1 cellular context compared by ENCODE assay signal in the genomic region with DNA sequence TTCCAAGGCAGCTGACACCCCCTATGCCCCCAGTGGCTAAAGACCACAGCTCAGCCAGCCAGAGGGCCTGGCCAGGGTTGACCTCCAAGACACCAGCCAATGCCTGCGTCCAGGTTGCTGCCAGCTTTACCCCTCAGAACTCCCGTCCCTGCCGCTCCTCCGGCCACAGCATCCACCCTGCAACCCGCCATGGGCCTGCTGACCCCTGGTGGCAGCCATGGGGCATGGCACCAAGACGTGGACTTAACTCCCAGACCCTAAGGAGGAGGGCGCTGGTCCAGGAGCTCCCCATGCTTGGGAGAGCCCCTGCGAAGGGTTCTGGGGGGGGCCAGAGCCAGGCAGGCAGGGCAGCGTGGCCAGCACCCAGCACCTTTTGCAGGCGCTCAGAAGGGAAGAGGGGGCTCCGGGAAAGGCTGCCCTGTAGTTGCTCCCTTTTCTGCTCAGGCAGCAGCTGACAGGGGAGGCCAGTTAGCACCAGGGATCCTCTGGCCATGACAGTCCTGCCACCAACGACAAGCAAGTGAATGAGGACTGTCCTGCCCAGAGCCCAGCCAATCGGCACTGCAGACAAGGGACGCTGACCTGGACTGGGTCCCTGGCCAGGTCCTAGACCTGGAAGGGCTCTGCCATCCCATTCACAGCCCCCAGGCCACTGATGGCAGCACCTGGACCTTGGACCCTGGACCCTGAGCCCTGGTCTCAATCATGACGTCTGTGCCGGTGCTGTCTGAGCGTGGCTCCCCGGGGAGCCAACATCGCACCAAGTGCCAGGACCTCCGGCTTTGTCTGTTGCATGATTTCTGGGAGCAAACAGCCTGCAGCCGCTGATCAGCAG.
TF ChIP-seq lines count a peak whose summit lies in the region.

No MANE protein-coding gene starts in this region.

TF ChIP-seq in SK-N-SH, 30 proteins besides CTCF, POLR2A, EP300 and RAD21 (continued from another document):
- TF ChIP-seq, protein P1, sequence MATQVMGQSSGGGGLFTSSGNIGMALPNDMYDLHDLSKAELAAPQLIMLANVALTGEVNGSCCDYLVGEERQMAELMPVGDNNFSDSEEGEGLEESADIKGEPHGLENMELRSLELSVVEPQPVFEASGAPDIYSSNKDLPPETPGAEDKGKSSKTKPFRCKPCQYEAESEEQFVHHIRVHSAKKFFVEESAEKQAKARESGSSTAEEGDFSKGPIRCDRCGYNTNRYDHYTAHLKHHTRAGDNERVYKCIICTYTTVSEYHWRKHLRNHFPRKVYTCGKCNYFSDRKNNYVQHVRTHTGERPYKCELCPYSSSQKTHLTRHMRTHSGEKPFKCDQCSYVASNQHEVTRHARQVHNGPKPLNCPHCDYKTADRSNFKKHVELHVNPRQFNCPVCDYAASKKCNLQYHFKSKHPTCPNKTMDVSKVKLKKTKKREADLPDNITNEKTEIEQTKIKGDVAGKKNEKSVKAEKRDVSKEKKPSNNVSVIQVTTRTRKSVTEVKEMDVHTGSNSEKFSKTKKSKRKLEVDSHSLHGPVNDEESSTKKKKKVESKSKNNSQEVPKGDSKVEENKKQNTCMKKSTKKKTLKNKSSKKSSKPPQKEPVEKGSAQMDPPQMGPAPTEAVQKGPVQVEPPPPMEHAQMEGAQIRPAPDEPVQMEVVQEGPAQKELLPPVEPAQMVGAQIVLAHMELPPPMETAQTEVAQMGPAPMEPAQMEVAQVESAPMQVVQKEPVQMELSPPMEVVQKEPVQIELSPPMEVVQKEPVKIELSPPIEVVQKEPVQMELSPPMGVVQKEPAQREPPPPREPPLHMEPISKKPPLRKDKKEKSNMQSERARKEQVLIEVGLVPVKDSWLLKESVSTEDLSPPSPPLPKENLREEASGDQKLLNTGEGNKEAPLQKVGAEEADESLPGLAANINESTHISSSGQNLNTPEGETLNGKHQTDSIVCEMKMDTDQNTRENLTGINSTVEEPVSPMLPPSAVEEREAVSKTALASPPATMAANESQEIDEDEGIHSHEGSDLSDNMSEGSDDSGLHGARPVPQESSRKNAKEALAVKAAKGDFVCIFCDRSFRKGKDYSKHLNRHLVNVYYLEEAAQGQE (IDR thresholded peaks at IDR 0.05; ENCODE audit: low read depth, low read length), result no peak
- TF ChIP-seq SMC3 (IDR thresholded peaks at IDR 0.05; ENCODE audit: low read depth, low read length), result peak; percentile 81
- TF ChIP-seq GABPA (IDR thresholded peaks at IDR 0.05; ENCODE audit: low read depth), result no peak
